ENCODE assay signal across 1 cellular context in the genomic region with DNA sequence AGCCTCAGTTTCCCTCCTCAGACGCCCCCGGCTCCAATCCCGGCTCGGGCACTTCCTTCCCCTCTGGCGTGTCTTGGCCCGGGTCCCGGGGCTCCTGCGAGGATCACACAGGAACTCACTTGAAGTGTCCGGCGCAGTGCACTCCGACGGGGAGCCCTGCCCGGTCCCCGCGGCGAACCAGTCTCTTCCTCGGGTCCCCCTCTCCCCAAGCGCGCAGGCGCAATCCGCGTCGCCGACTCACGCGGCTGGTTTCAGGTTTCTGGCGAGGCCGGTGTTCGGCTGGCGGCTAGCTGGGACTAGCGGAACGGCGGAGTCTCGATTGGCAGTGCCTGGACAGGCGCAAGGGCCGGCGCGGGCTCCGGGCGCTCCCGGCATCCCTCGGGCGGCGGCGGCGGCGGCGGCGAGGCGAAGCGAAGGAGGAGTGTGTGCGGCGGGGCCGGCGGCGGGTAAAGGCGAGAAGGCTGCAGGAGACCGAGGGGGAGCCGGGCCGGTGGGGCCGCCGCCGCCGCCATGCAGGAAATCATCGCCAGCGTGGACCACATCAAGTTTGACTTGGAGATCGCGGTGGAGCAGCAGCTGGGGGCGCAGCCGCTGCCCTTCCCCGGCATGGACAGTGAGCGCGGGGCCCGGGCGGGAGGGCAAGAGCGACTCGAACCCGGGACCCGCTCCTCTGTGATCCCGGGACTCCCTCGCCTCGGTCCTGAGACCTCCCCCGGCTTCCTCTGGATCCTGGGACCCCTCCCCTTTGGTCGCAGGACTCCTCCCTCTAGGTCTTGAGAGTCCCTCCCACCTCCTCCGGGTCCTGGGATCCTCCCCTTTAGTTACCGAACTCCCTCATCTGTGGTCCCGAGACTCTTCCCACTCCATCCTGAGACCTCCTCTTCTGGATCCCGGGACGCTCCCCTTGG.
TF ChIP-seq lines count a peak whose summit lies in the region.

A gene (plus strand): TSS at position 371 of the 908 bp plus-strand sequence. CDS start 140 bp downstream, at position 511.
A gene with protein sequence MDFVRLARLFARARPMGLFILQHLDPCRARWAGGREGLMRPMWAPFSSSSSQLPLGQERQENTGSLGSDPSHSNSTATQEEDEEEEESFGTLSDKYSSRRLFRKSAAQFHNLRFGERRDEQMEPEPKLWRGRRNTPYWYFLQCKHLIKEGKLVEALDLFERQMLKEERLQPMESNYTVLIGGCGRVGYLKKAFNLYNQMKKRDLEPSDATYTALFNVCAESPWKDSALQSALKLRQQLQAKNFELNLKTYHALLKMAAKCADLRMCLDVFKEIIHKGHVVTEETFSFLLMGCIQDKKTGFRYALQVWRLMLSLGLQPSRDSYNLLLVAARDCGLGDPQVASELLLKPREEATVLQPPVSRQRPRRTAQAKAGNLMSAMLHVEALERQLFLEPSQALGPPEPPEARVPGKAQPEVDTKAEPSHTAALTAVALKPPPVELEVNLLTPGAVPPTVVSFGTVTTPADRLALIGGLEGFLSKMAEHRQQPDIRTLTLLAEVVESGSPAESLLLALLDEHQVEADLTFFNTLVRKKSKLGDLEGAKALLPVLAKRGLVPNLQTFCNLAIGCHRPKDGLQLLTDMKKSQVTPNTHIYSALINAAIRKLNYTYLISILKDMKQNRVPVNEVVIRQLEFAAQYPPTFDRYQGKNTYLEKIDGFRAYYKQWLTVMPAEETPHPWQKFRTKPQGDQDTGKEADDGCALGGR (minus strand): TSS at position 226 of the 908 bp plus-strand sequence. CDS start 3,556 bp downstream, outside the sequence.

TF ChIP-seq in HepG2, 621 proteins besides CTCF, POLR2A, EP300 and RAD21 (continued from another document):
- TF ChIP-seq, protein P1, sequence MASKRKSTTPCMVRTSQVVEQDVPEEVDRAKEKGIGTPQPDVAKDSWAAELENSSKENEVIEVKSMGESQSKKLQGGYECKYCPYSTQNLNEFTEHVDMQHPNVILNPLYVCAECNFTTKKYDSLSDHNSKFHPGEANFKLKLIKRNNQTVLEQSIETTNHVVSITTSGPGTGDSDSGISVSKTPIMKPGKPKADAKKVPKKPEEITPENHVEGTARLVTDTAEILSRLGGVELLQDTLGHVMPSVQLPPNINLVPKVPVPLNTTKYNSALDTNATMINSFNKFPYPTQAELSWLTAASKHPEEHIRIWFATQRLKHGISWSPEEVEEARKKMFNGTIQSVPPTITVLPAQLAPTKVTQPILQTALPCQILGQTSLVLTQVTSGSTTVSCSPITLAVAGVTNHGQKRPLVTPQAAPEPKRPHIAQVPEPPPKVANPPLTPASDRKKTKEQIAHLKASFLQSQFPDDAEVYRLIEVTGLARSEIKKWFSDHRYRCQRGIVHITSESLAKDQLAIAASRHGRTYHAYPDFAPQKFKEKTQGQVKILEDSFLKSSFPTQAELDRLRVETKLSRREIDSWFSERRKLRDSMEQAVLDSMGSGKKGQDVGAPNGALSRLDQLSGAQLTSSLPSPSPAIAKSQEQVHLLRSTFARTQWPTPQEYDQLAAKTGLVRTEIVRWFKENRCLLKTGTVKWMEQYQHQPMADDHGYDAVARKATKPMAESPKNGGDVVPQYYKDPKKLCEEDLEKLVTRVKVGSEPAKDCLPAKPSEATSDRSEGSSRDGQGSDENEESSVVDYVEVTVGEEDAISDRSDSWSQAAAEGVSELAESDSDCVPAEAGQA (IDR thresholded peaks at IDR 0.05; ENCODE audit: low read depth), result no peak
- TF ChIP-seq, protein P1 (CRISPR knock-in tag; IDR thresholded peaks at IDR 0.05; ENCODE audit: borderline replicate concordance), result no peak
- TF ChIP-seq HNF4G (IDR thresholded peaks at IDR 0.05; ENCODE audit: borderline replicate concordance, low read depth, low read length) (no peak; the same call in 1 of the 2 replicates), HNF4G (CRISPR knock-in tag; IDR thresholded peaks at IDR 0.05; ENCODE audit: borderline replicate concordance, low read depth) (no peak; the same call in 1 of the 2 replicates), FOXC1 (CRISPR knock-in tag; IDR thresholded peaks at IDR 0.05; ENCODE audit: borderline replicate concordance) (peak; percentile 80), ZSCAN30 (CRISPR knock-in tag; IDR thresholded peaks at IDR 0.05) (no peak), ZNF460 (CRISPR knock-in tag; IDR thresholded peaks at IDR 0.05; ENCODE audit: borderline replicate concordance) (no peak), ZNF224 (CRISPR knock-in tag; IDR thresholded peaks at IDR 0.05) (no peak), GPN1 (CRISPR knock-in tag; IDR thresholded peaks at IDR 0.05; ENCODE audit: borderline replicate concordance) (no peak)
- TF ChIP-seq, protein P2, sequence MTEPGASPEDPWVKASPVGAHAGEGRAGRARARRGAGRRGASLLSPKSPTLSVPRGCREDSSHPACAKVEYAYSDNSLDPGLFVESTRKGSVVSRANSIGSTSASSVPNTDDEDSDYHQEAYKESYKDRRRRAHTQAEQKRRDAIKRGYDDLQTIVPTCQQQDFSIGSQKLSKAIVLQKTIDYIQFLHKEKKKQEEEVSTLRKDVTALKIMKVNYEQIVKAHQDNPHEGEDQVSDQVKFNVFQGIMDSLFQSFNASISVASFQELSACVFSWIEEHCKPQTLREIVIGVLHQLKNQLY (CRISPR knock-in tag; IDR thresholded peaks at IDR 0.05), result peak; percentile 57; the same call in 1 of the 2 replicates
